In the genomic region with DNA sequence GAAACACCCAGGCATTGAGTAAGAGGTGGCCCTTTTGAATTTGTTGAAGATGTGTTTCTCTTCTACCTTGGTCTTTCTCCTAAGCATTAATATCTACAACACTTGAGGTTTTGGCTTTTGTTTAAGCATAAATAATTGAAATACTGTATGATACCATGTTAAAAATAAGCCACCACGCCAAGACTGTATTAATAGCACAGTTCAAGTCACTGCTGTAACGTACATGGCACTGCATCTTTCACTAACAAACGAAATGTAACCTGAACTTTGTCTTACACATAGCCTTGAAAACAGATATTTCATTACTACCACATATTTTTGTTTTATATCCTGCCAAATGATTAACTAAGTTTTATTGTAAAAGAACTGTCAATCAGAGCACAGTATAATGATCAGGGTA, we compare ENCODE assay signal across 13 cellular contexts.
DNase-seq lines count a peak whose midpoint lies in the region; ATAC-seq and TF ChIP-seq lines count a peak whose summit lies in the region.
"Had no signal": no experiment of that assay in that cellular context is flagged by ENCODE, and none has a peak within 500 bp of the region (broad histone marks: within the 10 kb centered on the region; RNA-seq: fewer than 3 reads in every experiment).

No MANE protein-coding gene starts in this region.

- POLR2A ChIA-PET in T-cell (lab: Charles Lee) = no interaction called here

- ATAC-seq in DND-41 (ENCODE audit: insufficient read depth, low read depth) = no peak
- ATAC-seq in T-cell (replicated peaks in 1 of 4) = no peak
- ATAC-seq in GM19324 (IDR thresholded peaks at IDR 0.05; ENCODE audit: low FRiP score, unreplicated experiment) = no peak

- H3K36me3 ChIP-seq in DND-41 (ENCODE audit: insufficient read depth, low read length) (no peaks in the 10 kb centered on the region), uterus (no peaks in the 10 kb centered on the region)

- H3K9me3 Mint-ChIP-seq in activated naive CD8-positive, alpha-beta T cell (ENCODE audit: low read depth) = no peaks in the 10 kb centered on the region
- H3K9me3 Mint-ChIP-seq in activated naive CD8-positive, alpha-beta T cell treated with anti-CD3 and anti-CD28 coated beads for 36 hours = peaks cover 4% of the 10 kb centered on the region
- H3K9me3 Mint-ChIP-seq in T-cell = no peaks in the 10 kb centered on the region
- H3K9me3 Mint-ChIP-seq: H9 had no signal

- H3K4me3 Mint-ChIP-seq in activated naive CD8-positive, alpha-beta T cell = no peak overlapping the region
- no peak overlapping the region for H3K4me3 Mint-ChIP-seq in activated naive CD8-positive, alpha-beta T cell treated with anti-CD3 and anti-CD28 coated beads for 36 hours
- peak overlapping the region in 1 of 3 donors; percentile 2 for H3K4me3 Mint-ChIP-seq in T-cell
- H3K4me3 Mint-ChIP-seq: B cell, H9 had no signal

- H3K36me3 Mint-ChIP-seq in activated naive CD8-positive, alpha-beta T cell = peaks cover 2% of the 10 kb centered on the region
- H3K36me3 Mint-ChIP-seq in activated naive CD8-positive, alpha-beta T cell treated with anti-CD3 and anti-CD28 coated beads for 36 hours = peaks cover 34% of the 10 kb centered on the region
- H3K36me3 Mint-ChIP-seq in T-cell = peaks cover 7% of the 10 kb centered on the region

- H3K27me3 Mint-ChIP-seq in activated naive CD8-positive, alpha-beta T cell = no peaks in the 10 kb centered on the region
- no peaks in the 10 kb centered on the region for H3K27me3 Mint-ChIP-seq in activated naive CD8-positive, alpha-beta T cell treated with anti-CD3 and anti-CD28 coated beads for 36 hours
- H3K27me3 Mint-ChIP-seq in T-cell = no peaks in the 10 kb centered on the region
- H3K27me3 Mint-ChIP-seq: B cell had no signal

- H3K27ac Mint-ChIP-seq in activated naive CD8-positive, alpha-beta T cell = peak overlapping the region; percentile 18
- no peak overlapping the region for H3K27ac Mint-ChIP-seq in activated naive CD8-positive, alpha-beta T cell treated with anti-CD3 and anti-CD28 coated beads for 36 hours
- peak overlapping the region; percentile 62 to 77 for H3K27ac Mint-ChIP-seq in T-cell
- H3K27ac Mint-ChIP-seq: B cell, H9 had no signal

- H3K4me2 ChIP-seq in DND-41 (ENCODE audit: insufficient read depth, low read length) = peak overlapping the region; percentile 58

- DNase-seq in activated naive CD8-positive, alpha-beta T cell treated with anti-CD3 and anti-CD28 coated beads for 36 hours = no peak
- DNase-seq in DND-41 (no peak), T-cell (no peak), uterus (no peak), activated T-cell treated with anti-CD3 and anti-CD28 coated beads for 4 hours (no peak)
- DNase-seq: C1 segment of cervical spinal cord, DMS53, GOT3, H9, IMR-90 had no signal

- H3K79me2 ChIP-seq in DND-41 (ENCODE audit: insufficient read depth, low read length) = peaks cover 73% of the 10 kb centered on the region

- no peak overlapping the region for H3K9ac ChIP-seq in DND-41 (ENCODE audit: low read depth, low read length)

- H3K9me3 ChIP-seq in DND-41 (ENCODE audit: insufficient read depth, low read length, severe bottlenecking) = no peaks in the 10 kb centered on the region
- no peaks in the 10 kb centered on the region for H3K9me3 ChIP-seq in uterus

- peaks cover 81% of the 10 kb centered on the region for H3K4me1 Mint-ChIP-seq in activated naive CD8-positive, alpha-beta T cell (ENCODE audit: low read depth)
- peaks cover 72% of the 10 kb centered on the region for H3K4me1 Mint-ChIP-seq in activated naive CD8-positive, alpha-beta T cell treated with anti-CD3 and anti-CD28 coated beads for 36 hours
- H3K4me1 Mint-ChIP-seq in T-cell = peaks cover 84 to 90% (median 87%) of the 10 kb centered on the region in 3 donors

- H3K27me3 ChIP-seq in DND-41 (ENCODE audit: insufficient read depth, low read length, poor library complexity) (no peaks in the 10 kb centered on the region), uterus (no peaks in the 10 kb centered on the region)

- H3K27ac ChIP-seq in DND-41 (ENCODE audit: low read length) (peak overlapping the region; percentile 69), uterus (peak overlapping the region; percentile 9 to 66)

- no peaks in the 10 kb centered on the region for H4K20me1 ChIP-seq in DND-41 (ENCODE audit: insufficient read depth, low read length)

- CTCF ChIA-PET in T-cell (lab: Charles Lee) = interaction anchor here in 1 of 2 donors (0.6 kb wide), 1 partner anchor 49 kb away, joined by 7 read pairs; no protein-coding TSS in a partner anchor

- intact Hi-C loops in uterus (cut with DNase I; ENCODE audit: low total_unique reads) = no loop called here

- H3K4me3 ChIP-seq in DND-41 (ENCODE audit: low read depth in 1 of 2, low read length in 2 of 2) (no peak overlapping the region), uterus (no peak overlapping the region)

- H2AFZ ChIP-seq in DND-41 (ENCODE audit: low read depth, low read length) = no peak overlapping the region

- TF ChIP-seq CTCF in DND-41 (IDR thresholded peaks at IDR 0.05; ENCODE audit: borderline replicate concordance, extremely low read depth, low read length, poor library complexity, severe bottlenecking) (no peak), uterus (IDR thresholded peaks at IDR 0.05) (no peak)

- no peak for TF ChIP-seq POLR2A in uterus (IDR thresholded peaks at IDR 0.05)

- H3K4me1 ChIP-seq in DND-41 (ENCODE audit: insufficient read depth, low read length) = peaks cover 78% of the 10 kb centered on the region
- peaks cover 0 to 14% of the 10 kb centered on the region in 2 donors for H3K4me1 ChIP-seq in uterus
